In the genomic region with DNA sequence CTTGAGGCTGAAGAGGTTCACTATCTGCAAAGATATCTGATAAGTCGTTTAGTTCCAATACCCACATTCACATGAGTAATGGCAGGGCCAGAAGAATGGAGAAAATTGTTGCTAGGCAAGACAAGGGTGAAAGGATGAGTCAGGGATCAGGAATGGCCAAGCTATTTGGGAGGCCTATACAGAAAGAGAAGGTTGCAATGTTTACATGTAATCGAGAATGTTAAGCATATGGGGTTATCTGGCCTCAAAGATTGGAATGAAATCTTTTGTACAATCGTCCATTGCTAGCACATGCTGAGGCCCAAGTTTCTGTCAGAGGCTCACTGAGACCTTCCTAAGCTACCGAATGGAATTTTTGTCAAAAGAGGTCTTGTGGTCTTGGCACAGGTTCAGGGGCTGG, we compare ENCODE assay signal across 18 cellular contexts.
DNase-seq lines count a peak whose midpoint lies in the region; ATAC-seq, FAIRE-seq and TF ChIP-seq lines count a peak whose summit lies in the region.
"Had no signal": no experiment of that assay in that cellular context is flagged by ENCODE, and none has a peak within 500 bp of the region (broad histone marks: within the 10 kb centered on the region; RNA-seq: fewer than 3 reads in every experiment).

No MANE protein-coding gene starts in this region.

- DNase-seq in ELF-1 (ENCODE audit: low read depth, low spot score) (peak; percentile 32), RCC 7860 (ENCODE audit: low spot score) (peak; percentile 49), epithelial cell of esophagus (ENCODE audit: low read depth) (peak; percentile 20), non-pigmented ciliary epithelial cell (ENCODE audit: low read depth) (peak; percentile 6), GM13977 (ENCODE audit: low spot score) (no peak), coronary artery (ENCODE audit: low spot score) (no peak), NCI-H1105 treated with DMSO at 0.1 percent for 48 hours (lab: John Stamatoyannopoulos, UW) (no peak)
- DNase-seq: activated B cell treated with CpG ODN at 0.5 μM for 24 hours; GM23248; NCI-H1417 treated with DMSO at 0.1 percent for 48 hours; NCI-H2171; NCI-H82; stimulated activated CD4-positive, alpha-beta T cell treated with anti-CD3 and anti-CD28 coated beads, Interleukin-4, amount 100 ng/mL, for 1 hour; substantia nigra had no signal

- H3K4me3 ChIP-seq in epithelial cell of esophagus (ENCODE audit: low read length) (no peak overlapping the region), coronary artery (no peak overlapping the region)
- H3K4me3 ChIP-seq: cardiac muscle cell, GM23248 had no signal

- no peak for TF ChIP-seq CTCF in epithelial cell of esophagus (IDR thresholded peaks at IDR 0.05; ENCODE audit: insufficient read depth, low read depth, low read length, missing control alignments)
- no peak for TF ChIP-seq CTCF in GM13977 (IDR thresholded peaks at IDR 0.05; ENCODE audit: extremely low read depth, insufficient read depth, missing control alignments)
- TF ChIP-seq CTCF in coronary artery (IDR thresholded peaks at IDR 0.05): no peak

- FAIRE-seq in RCC 7860 (lab: Jason Lieb, UNC): no peak
- FAIRE-seq: G401.6, GM12891 had no signal

- no peak for ATAC-seq in GM19351 (IDR thresholded peaks at IDR 0.05; ENCODE audit: unreplicated experiment)

- H3K27ac ChIP-seq in coronary artery: no peak overlapping the region
- H3K27ac ChIP-seq: cardiac muscle cell, GM23248 had no signal

- in situ Hi-C loops in GM13977 (cut with MboI; ENCODE audit: low pct_unique_long_range_greater_than_20kb, low sequenced_read_pairs, unreplicated experiment): no loop called here

Comparison
In these comparisons a context has a peak if more than half of its experiments do, and no peak if none do; other contexts are left out.
1. DNase-seq: peak in ELF-1 (single experiment), RCC 7860 (single experiment), epithelial cell of esophagus (single experiment) and non-pigmented ciliary epithelial cell (single experiment); none in GM13977 (single experiment), coronary artery (single experiment) and NCI-H1105 treated with DMSO at 0.1 percent for 48 hours (single experiment).